ENCODE assay signal across 18 cellular contexts in the genomic region with DNA sequence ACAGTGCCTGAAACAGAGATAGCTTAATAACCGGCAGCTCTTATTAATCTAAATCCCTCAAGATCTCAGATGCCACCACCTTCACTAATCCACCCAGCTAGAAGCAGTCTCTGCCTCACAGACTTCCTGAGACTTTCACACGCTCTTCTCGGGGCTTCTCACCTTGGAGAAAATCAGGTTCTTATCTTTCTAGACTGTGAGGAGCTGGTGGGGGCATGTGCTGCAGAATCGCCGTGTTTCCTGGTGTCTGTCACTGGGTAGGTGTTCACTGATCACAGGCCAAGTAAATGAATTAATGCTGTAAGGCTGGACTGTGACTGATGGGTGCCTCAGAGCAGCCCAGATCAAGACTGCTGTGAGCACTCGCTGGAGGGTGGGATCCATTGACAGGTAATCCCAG.
A peak's percentile ranks its signal among the peaks of the same experiment; 100 is the strongest.
DNase-seq lines count a peak whose midpoint lies in the region; ATAC-seq lines count a peak whose summit lies in the region.
"Had no signal": no experiment of that assay in that cellular context is flagged by ENCODE, and none has a peak within 500 bp of the region (broad histone marks: within the 10 kb centered on the region; RNA-seq: fewer than 3 reads in every experiment).

No MANE protein-coding gene starts in this region.

- H3K4me3 Mint-ChIP-seq in central memory CD8-positive, alpha-beta T cell, result peak overlapping the region; percentile 14
- peak overlapping the region; percentile 2 to 45 (median 3) for H3K4me3 Mint-ChIP-seq in immature natural killer cell
- H3K4me3 Mint-ChIP-seq: CD14-positive monocyte; CD4-positive, alpha-beta memory T cell; HFFc6 had no signal

- H3K4me1 Mint-ChIP-seq in central memory CD8-positive, alpha-beta T cell, result peaks cover 47% of the 10 kb centered on the region
- peaks cover 38% of the 10 kb centered on the region in 2 donors for H3K4me1 Mint-ChIP-seq in immature natural killer cell
- H3K4me1 Mint-ChIP-seq: CD14-positive monocyte; CD4-positive, alpha-beta memory T cell had no signal

- H3K9me3 Mint-ChIP-seq in central memory CD8-positive, alpha-beta T cell, result no peaks in the 10 kb centered on the region
- H3K9me3 Mint-ChIP-seq in immature natural killer cell, result no peaks in the 10 kb centered on the region
- H3K9me3 Mint-ChIP-seq: CD14-positive monocyte; CD4-positive, alpha-beta memory T cell; HFFc6 had no signal

- peaks cover 8% of the 10 kb centered on the region for H3K27me3 Mint-ChIP-seq in central memory CD8-positive, alpha-beta T cell
- peaks cover 0 to 10% (median 8%) of the 10 kb centered on the region in 3 donors for H3K27me3 Mint-ChIP-seq in immature natural killer cell (ENCODE audit: low read depth in 3 of 3)

- H3K27ac Mint-ChIP-seq in central memory CD8-positive, alpha-beta T cell (ENCODE audit: low read depth), result peak overlapping the region; percentile 77
- peak overlapping the region in 5 of 6 donors; percentile 8 to 86 (median 25) for H3K27ac Mint-ChIP-seq in immature natural killer cell
- H3K27ac Mint-ChIP-seq: CD14-positive monocyte; CD4-positive, alpha-beta memory T cell; HFFc6 had no signal

- peaks cover 6% of the 10 kb centered on the region for H3K36me3 Mint-ChIP-seq in central memory CD8-positive, alpha-beta T cell (ENCODE audit: insufficient read depth)
- H3K36me3 Mint-ChIP-seq in immature natural killer cell, result no peaks in the 10 kb centered on the region
- H3K36me3 Mint-ChIP-seq: CD14-positive monocyte; CD4-positive, alpha-beta memory T cell had no signal

- ATAC-seq in central memory CD8-positive, alpha-beta T cell (replicated peaks; ENCODE audit: extremely low read depth, poor library complexity, severe bottlenecking), result peak; percentile 94
- no peak for ATAC-seq in sciatic nerve
- no peak for ATAC-seq in GM18502 (IDR thresholded peaks at IDR 0.05; ENCODE audit: poor library complexity, unreplicated experiment)
- ATAC-seq: HCT116, HepG2 had no signal

- intact Hi-C loops in sciatic nerve (cut with DNase I), result no loop called here

- DNase-seq in NCI-H82 (lab: John Stamatoyannopoulos, UW), result peak; percentile 19
- no peak for DNase-seq in NCI-H82 treated with DMSO at 0.1 percent for 48 hours (lab: John Stamatoyannopoulos, UW; ENCODE audit: unreplicated experiment)
- peak in 1 of 2 donors; percentile 48 for DNase-seq in central memory CD8-positive, alpha-beta T cell (ENCODE audit: low spot score in 2 of 2)
- peak; percentile 21 to 39 (median 26) for DNase-seq in immature natural killer cell
- peak; percentile 34 for DNase-seq in sciatic nerve (ENCODE audit: low spot score)
- no peak for DNase-seq in NCI-H2029 (lab: John Stamatoyannopoulos, UW)
- no peak for DNase-seq in NCI-H345 (lab: John Stamatoyannopoulos, UW)
- DNase-seq: Calu3; CD4-positive, alpha-beta memory T cell; DMS79 treated with DMSO at 0.1 percent for 48 hours; GF-D8; GOT3; H7; HFFc6 had no signal

Comparison
In these comparisons a context has a peak if more than half of its experiments do, and no peak if none do; other contexts are left out.
1. DNase-seq: peak in NCI-H82 (single experiment), immature natural killer cell (3 of 3) and sciatic nerve (single experiment); none in NCI-H82 treated with DMSO at 0.1 percent for 48 hours (single experiment), NCI-H2029 (single experiment) and NCI-H345 (single experiment).